Comparison of ENCODE assay signal across 9 cellular contexts in genomic region chr1:76901158-76901767, GRCh38. TPM values are rescaled to one million over a fixed set of nuclear protein-coding genes. Genes with fewer than 3 reads are reported as not detected.
DNase-seq lines count a peak whose midpoint lies in the region; ATAC-seq and TF ChIP-seq lines count a peak whose summit lies in the region.
"Had no signal": no experiment of that assay in that cellular context is flagged by ENCODE, and none has a peak within 500 bp of the region (broad histone marks: within the 10 kb centered on the region; RNA-seq: fewer than 3 reads in every experiment).

No MANE protein-coding gene starts in this region.

- H2AFZ ChIP-seq in Karpas-422 (ENCODE audit: low read length), result no peak overlapping the region; the same call in 1 of the 2 replicates

- intact Hi-C loops in dorsolateral prefrontal cortex (cut with DNase I), result no loop called here
- intact Hi-C loops in naive thymus-derived CD4-positive, alpha-beta T cell (cut with micrococcal nuclease), result loop anchor here (1.0 to 5.0 kb wide), 7 partner anchors 225 to 782 kb away; no protein-coding TSS in a partner anchor

- no peaks in the 10 kb centered on the region for H3K4me1 Mint-ChIP-seq in naive thymus-derived CD4-positive, alpha-beta T cell

- no peak overlapping the region for H3K4me3 Mint-ChIP-seq in naive thymus-derived CD4-positive, alpha-beta T cell

- no peaks in the 10 kb centered on the region for H3K9me3 Mint-ChIP-seq in naive thymus-derived CD4-positive, alpha-beta T cell

- H3K9me3 ChIP-seq in HAP-1, result no peaks in the 10 kb centered on the region
- no peaks in the 10 kb centered on the region for H3K9me3 ChIP-seq in Karpas-422 (ENCODE audit: low read length)
- H3K9me3 ChIP-seq in SJSA1 (replicated peaks), result no peaks in the 10 kb centered on the region
- no peaks in the 10 kb centered on the region for H3K9me3 ChIP-seq in naive thymus-derived CD4-positive, alpha-beta T cell (ENCODE audit: control insufficient read depth in 2 of 3, low read length in 3 of 3)

- no peak overlapping the region for H3K4me3 ChIP-seq in GM12864 (ENCODE audit: low read depth, low read length)
- no peak overlapping the region for H3K4me3 ChIP-seq in HAP-1
- H3K4me3 ChIP-seq in Karpas-422 (ENCODE audit: low read length), result no peak overlapping the region
- H3K4me3 ChIP-seq in SJSA1, result no peak overlapping the region
- no peak overlapping the region for H3K4me3 ChIP-seq in dorsolateral prefrontal cortex
- H3K4me3 ChIP-seq in naive thymus-derived CD4-positive, alpha-beta T cell (ENCODE audit: low read length), result no peak overlapping the region

- H3K4me1 ChIP-seq in HAP-1 (no peaks in the 10 kb centered on the region), Karpas-422 (ENCODE audit: low read length) (no peaks in the 10 kb centered on the region), SJSA1 (replicated peaks) (no peaks in the 10 kb centered on the region)
- H3K4me1 ChIP-seq in naive thymus-derived CD4-positive, alpha-beta T cell (ENCODE audit: control insufficient read depth in 2 of 2, insufficient read depth in 2 of 2, low read length in 2 of 2), result no peaks in the 10 kb centered on the region

- CTCF ChIA-PET in naive thymus-derived CD4-positive, alpha-beta T cell (lab: Charles Lee), result interaction anchor here (0.7 kb wide), 1 partner anchor 197 kb away, joined by 5 read pairs; no protein-coding TSS in a partner anchor

- H3K27me3 Mint-ChIP-seq in naive thymus-derived CD4-positive, alpha-beta T cell, result peaks cover 0 to 7% (median 0%) of the 10 kb centered on the region in 5 donors

- H3K9me2 ChIP-seq in Karpas-422 (replicated peaks; ENCODE audit: insufficient read depth, low read length), result no peaks in the 10 kb centered on the region

- no peak overlapping the region for H3K27ac Mint-ChIP-seq in naive thymus-derived CD4-positive, alpha-beta T cell

- TF ChIP-seq CTCF in GM12864 (IDR thresholded peaks at IDR 0.05; ENCODE audit: low read depth, low read length, missing control alignments) (peak; percentile 82), dorsolateral prefrontal cortex (IDR thresholded peaks at IDR 0.05 in 54 of 56, conservative IDR thresholded peaks at IDR 0.05 in 2 of 56; ENCODE audit: low read depth in 1 of 56, partially characterized antibody in 56 of 56) (peak in 53 of 56 donors; percentile 27 to 74 (median 56))

- in situ Hi-C loops in ACHN (cut with HindIII; ENCODE audit: low pct_ligation_motif_present, low pct_unique_long_range_greater_than_20kb, low sequenced_read_pairs), result no loop called here
- in situ Hi-C loops in HAP-1 (cut with MboI; ENCODE audit: low sequenced_read_pairs), result no loop called here

- H4K20me1 ChIP-seq in Karpas-422 (ENCODE audit: insufficient read depth, low read depth, low read length), result no peaks in the 10 kb centered on the region

- H3K36me3 Mint-ChIP-seq in naive thymus-derived CD4-positive, alpha-beta T cell, result no peaks in the 10 kb centered on the region

- no peaks in the 10 kb centered on the region for H3K36me3 ChIP-seq in HAP-1 (replicated peaks)
- no peaks in the 10 kb centered on the region for H3K36me3 ChIP-seq in Karpas-422 (ENCODE audit: insufficient read depth, low read length)
- no peaks in the 10 kb centered on the region for H3K36me3 ChIP-seq in SJSA1
- H3K36me3 ChIP-seq in naive thymus-derived CD4-positive, alpha-beta T cell (ENCODE audit: control insufficient read depth in 2 of 3, insufficient read depth in 3 of 3, low read length in 3 of 3), result no peaks in the 10 kb centered on the region

- ATAC-seq in naive thymus-derived CD4-positive, alpha-beta T cell, result peak; percentile 53

- DNase-seq in ACHN, result peak; percentile 62
- peak; percentile 13 for DNase-seq in GM12864 (ENCODE audit: low read depth)
- DNase-seq in HAP-1 (ENCODE audit: low spot score in 2 of 2), result peak; percentile 46 to 57
- DNase-seq in Karpas-422, result peak; percentile 82
- peak; percentile 47 to 54 for DNase-seq in SJSA1 (ENCODE audit: low read depth in 1 of 2, low spot score in 2 of 2)
- DNase-seq in dorsolateral prefrontal cortex, result no peak
- peak in 6 of 9 donors; percentile 4 to 41 (median 30) for DNase-seq in naive thymus-derived CD4-positive, alpha-beta T cell
- no peak for DNase-seq in amniotic stem cell (lab: John Stamatoyannopoulos, UW)
- DNase-seq: left cardiac atrium had no signal

- H3K79me2 ChIP-seq in Karpas-422 (ENCODE audit: low read length), result no peaks in the 10 kb centered on the region

- H3K4me2 ChIP-seq in Karpas-422 (ENCODE audit: low read depth, low read length, poor library complexity, severe bottlenecking), result no peak overlapping the region

- H3K27me3 ChIP-seq in HAP-1 (ENCODE audit: low read depth) (no peaks in the 10 kb centered on the region; the same call in 1 of the 2 replicates), Karpas-422 (ENCODE audit: low read length) (no peaks in the 10 kb centered on the region), SJSA1 (replicated peaks) (no peaks in the 10 kb centered on the region), dorsolateral prefrontal cortex (no peaks in the 10 kb centered on the region)
- H3K27me3 ChIP-seq in naive thymus-derived CD4-positive, alpha-beta T cell (ENCODE audit: control insufficient read depth in 2 of 2, insufficient read depth in 2 of 2, low read length in 2 of 2), result no peaks in the 10 kb centered on the region

- POLR2A ChIA-PET in naive thymus-derived CD4-positive, alpha-beta T cell (lab: Charles Lee), result no interaction called here

- H3K9ac ChIP-seq in Karpas-422 (ENCODE audit: low read length), result no peak overlapping the region

- no peak overlapping the region for H3K27ac ChIP-seq in Karpas-422 (ENCODE audit: low read length)
- H3K27ac ChIP-seq in SJSA1, result no peak overlapping the region
- no peak overlapping the region for H3K27ac ChIP-seq in dorsolateral prefrontal cortex
- no peak overlapping the region for H3K27ac ChIP-seq in naive thymus-derived CD4-positive, alpha-beta T cell (ENCODE audit: low read depth, low read length)

RNA-seq across cellular contexts. Expression of gene ST6GALNAC5, which starts 34.0 kb away (rescaled TPM):
- not detected in 2 replicates for total RNA-seq in Karpas-422 (2014; rRNA removed; shearing (Covaris generic); ENCODE audit: low replicate concordance)
- total RNA-seq in SJSA1 (2014; rRNA removed; shearing (Covaris generic)), result not detected in 2 replicates
- 10 to 100 TPM in 119 of 120 experiments, 1 to 10 TPM in 1; 9.2 to 78.8 (median 45.6) TPM for total RNA-seq in dorsolateral prefrontal cortex
- not detected for total RNA-seq in naive thymus-derived CD4-positive, alpha-beta T cell
- not detected for polyA plus RNA-seq in naive thymus-derived CD4-positive, alpha-beta T cell

Comparison
In these comparisons a context has a peak if more than half of its experiments do, and no peak if none do; other contexts are left out.
1. DNase-seq: peak in ACHN (single experiment), GM12864 (single experiment), HAP-1 (2 of 2), Karpas-422 (single experiment), SJSA1 (2 of 2) and naive thymus-derived CD4-positive, alpha-beta T cell (6 of 9); none in dorsolateral prefrontal cortex (0 of 10) and amniotic stem cell (single experiment).
2. intact Hi-C loops: an anchor here in naive thymus-derived CD4-positive, alpha-beta T cell (1.0 to 5.0 kb wide); none called in dorsolateral prefrontal cortex.